17 cellular contexts compared by ENCODE assay signal in the genomic region with DNA sequence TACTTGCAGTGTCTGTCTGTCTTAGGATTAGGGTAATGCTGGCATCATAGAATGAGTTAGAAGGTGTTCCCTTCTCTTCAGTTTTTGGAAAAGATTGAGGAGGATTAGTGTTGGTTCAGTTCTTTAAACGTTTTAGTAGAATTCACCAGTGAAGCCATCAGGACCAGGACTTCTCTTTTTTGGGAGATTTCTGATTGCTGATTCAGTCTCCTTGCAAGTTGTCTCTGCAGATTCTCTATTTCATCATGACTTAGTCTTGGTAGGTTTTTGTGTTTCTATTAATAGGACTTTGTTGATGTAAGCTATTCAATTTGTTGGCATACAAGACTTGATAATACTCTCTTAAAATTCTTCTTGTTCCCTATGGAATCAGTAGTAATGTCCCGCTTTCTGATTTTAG. TPM values are rescaled to one million over a fixed set of nuclear protein-coding genes. Genes with fewer than 3 reads are reported as not detected.
DNase-seq lines count a peak whose midpoint lies in the region; ATAC-seq lines count a peak whose summit lies in the region.
"Had no signal": no experiment of that assay in that cellular context is flagged by ENCODE, and none has a peak within 500 bp of the region (broad histone marks: within the 10 kb centered on the region; RNA-seq: fewer than 3 reads in every experiment).

No MANE protein-coding gene starts in this region.

- no peak for DNase-seq in activated CD4-positive, alpha-beta memory T cell treated with anti-CD3 and anti-CD28 coated beads for 36 hours
- no peak for DNase-seq in activated CD4-positive, alpha-beta memory T cell treated with anti-CD3 and anti-CD28 coated beads, Interleukin-2, amount 10 ng/mL, durations not matched to agents 7 days and 5 days
- DNase-seq in EH (ENCODE audit: low read depth) (peak; percentile 23), T-cell (no peak), iris pigment epithelial cell (ENCODE audit: low read depth) (peak; percentile 24), posterior vena cava (ENCODE audit: low spot score) (no peak)
- DNase-seq: activated CD4-positive, alpha-beta T cell treated with anti-CD3 and anti-CD28 coated beads for 4 hours; caudate nucleus; EL; Karpas-422; lower lobe of right lung; natural killer cell; SJCRH30; stomach; T-helper 9 cell had no signal

- intact Hi-C loops in activated CD4-positive, alpha-beta memory T cell treated with anti-CD3 and anti-CD28 coated beads for 36 hours (cut with micrococcal nuclease), result no loop called here
- intact Hi-C loops in posterior vena cava (cut with DNase I), result no loop called here

- no peaks in the 10 kb centered on the region for H3K27me3 Mint-ChIP-seq in activated CD4-positive, alpha-beta memory T cell treated with anti-CD3 and anti-CD28 coated beads for 36 hours
- H3K27me3 Mint-ChIP-seq in activated CD4-positive, alpha-beta memory T cell treated with anti-CD3 and anti-CD28 coated beads, Interleukin-2, amount 10 ng/mL, durations not matched to agents 7 days and 5 days, result no peaks in the 10 kb centered on the region
- no peaks in the 10 kb centered on the region for H3K27me3 Mint-ChIP-seq in T-cell

- H3K9me3 Mint-ChIP-seq in activated CD4-positive, alpha-beta memory T cell treated with anti-CD3 and anti-CD28 coated beads for 36 hours, result peaks cover 5% of the 10 kb centered on the region
- H3K9me3 Mint-ChIP-seq in activated CD4-positive, alpha-beta memory T cell treated with anti-CD3 and anti-CD28 coated beads, Interleukin-2, amount 10 ng/mL, durations not matched to agents 7 days and 5 days, result peaks cover 12% of the 10 kb centered on the region
- H3K9me3 Mint-ChIP-seq in T-cell, result peaks cover 0 to 16% (median 0%) of the 10 kb centered on the region in 3 donors
- H3K9me3 Mint-ChIP-seq: natural killer cell had no signal

- CTCF ChIA-PET in activated CD4-positive, alpha-beta memory T cell treated with anti-CD3 and anti-CD28 coated beads for 36 hours (lab: Charles Lee), result interaction anchor here (1.9 kb wide), 1 partner anchor 31 kb away, joined by 7 read pairs; no protein-coding TSS in a partner anchor
- CTCF ChIA-PET in activated CD4-positive, alpha-beta memory T cell treated with anti-CD3 and anti-CD28 coated beads, Interleukin-2, amount 10 ng/mL, durations not matched to agents 7 days and 5 days (lab: Charles Lee), result no interaction called here
- CTCF ChIA-PET in T-cell (lab: Charles Lee), result interaction anchor here (0.6 to 1.3 kb wide), 4 partner anchors 27 to 90 kb away, joined by 3 to 8 read pairs (median 6); no protein-coding TSS in a partner anchor

- peaks cover 59% of the 10 kb centered on the region for H3K4me1 Mint-ChIP-seq in activated CD4-positive, alpha-beta memory T cell treated with anti-CD3 and anti-CD28 coated beads for 36 hours (ENCODE audit: low read depth)
- H3K4me1 Mint-ChIP-seq in activated CD4-positive, alpha-beta memory T cell treated with anti-CD3 and anti-CD28 coated beads, Interleukin-2, amount 10 ng/mL, durations not matched to agents 7 days and 5 days, result peaks cover 37% of the 10 kb centered on the region
- H3K4me1 Mint-ChIP-seq in T-cell, result peaks cover 54 to 76% (median 75%) of the 10 kb centered on the region in 3 donors

- peak overlapping the region; percentile 58 for H3K27ac Mint-ChIP-seq in activated CD4-positive, alpha-beta memory T cell treated with anti-CD3 and anti-CD28 coated beads for 36 hours
- H3K27ac Mint-ChIP-seq in activated CD4-positive, alpha-beta memory T cell treated with anti-CD3 and anti-CD28 coated beads, Interleukin-2, amount 10 ng/mL, durations not matched to agents 7 days and 5 days, result no peak overlapping the region
- H3K27ac Mint-ChIP-seq in T-cell, result peak overlapping the region; percentile 6 to 29

- ATAC-seq in T-cell (replicated peaks in 1 of 4) (no peak), GM18498 (IDR thresholded peaks at IDR 0.05; ENCODE audit: unreplicated experiment) (no peak), GM21423 (IDR thresholded peaks at IDR 0.05; ENCODE audit: unreplicated experiment) (no peak)
- ATAC-seq: lower lobe of right lung, natural killer cell had no signal

- H3K36me3 Mint-ChIP-seq in activated CD4-positive, alpha-beta memory T cell treated with anti-CD3 and anti-CD28 coated beads for 36 hours, result peaks cover 53% of the 10 kb centered on the region
- H3K36me3 Mint-ChIP-seq in activated CD4-positive, alpha-beta memory T cell treated with anti-CD3 and anti-CD28 coated beads, Interleukin-2, amount 10 ng/mL, durations not matched to agents 7 days and 5 days (ENCODE audit: low read depth), result peaks cover 89% of the 10 kb centered on the region
- peaks cover 77% of the 10 kb centered on the region for H3K36me3 Mint-ChIP-seq in T-cell
- H3K36me3 Mint-ChIP-seq: natural killer cell had no signal

- POLR2A ChIA-PET in activated CD4-positive, alpha-beta memory T cell treated with anti-CD3 and anti-CD28 coated beads for 36 hours (lab: Charles Lee), result no interaction called here
- POLR2A ChIA-PET in activated CD4-positive, alpha-beta memory T cell treated with anti-CD3 and anti-CD28 coated beads, Interleukin-2, amount 10 ng/mL, durations not matched to agents 7 days and 5 days (lab: Charles Lee), result no interaction called here
- POLR2A ChIA-PET in T-cell (lab: Charles Lee), result no interaction called here

- H3K4me3 Mint-ChIP-seq in activated CD4-positive, alpha-beta memory T cell treated with anti-CD3 and anti-CD28 coated beads for 36 hours, result no peak overlapping the region
- no peak overlapping the region for H3K4me3 Mint-ChIP-seq in activated CD4-positive, alpha-beta memory T cell treated with anti-CD3 and anti-CD28 coated beads, Interleukin-2, amount 10 ng/mL, durations not matched to agents 7 days and 5 days
- peak overlapping the region in 1 of 3 donors; percentile 1 for H3K4me3 Mint-ChIP-seq in T-cell
- H3K4me3 Mint-ChIP-seq: natural killer cell had no signal

RNA-seq across cellular contexts. Expression of a gene that starts 48.9 kb away (rescaled TPM):
- total RNA-seq in activated CD4-positive, alpha-beta memory T cell treated with anti-CD3 and anti-CD28 coated beads for 36 hours, result 100 to 1,000 TPM; 115 to 117 TPM
- total RNA-seq in activated CD4-positive, alpha-beta memory T cell treated with anti-CD3 and anti-CD28 coated beads, Interleukin-2, amount 10 ng/mL, durations not matched to agents 7 days and 5 days, result 100 to 1,000 TPM; 199 to 201 TPM
- 100 to 1,000 TPM in 4 of 5 donors, 10 to 100 TPM in 1; 92.1 to 160 (median 110) TPM for total RNA-seq in T-cell
- total RNA-seq in posterior vena cava, result 10 to 100 TPM; 82.5 to 84.7 TPM

Comparison
In these comparisons a context has a peak if more than half of its experiments do, and no peak if none do; other contexts are left out.
1. DNase-seq: peak in EH (single experiment) and iris pigment epithelial cell (single experiment); none in activated CD4-positive, alpha-beta memory T cell treated with anti-CD3 and anti-CD28 coated beads for 36 hours (single experiment), activated CD4-positive, alpha-beta memory T cell treated with anti-CD3 and anti-CD28 coated beads, Interleukin-2, amount 10 ng/mL, durations not matched to agents 7 days and 5 days (single experiment), T-cell (0 of 34) and posterior vena cava (single experiment).